ENCODE assay signal across 22 cellular contexts in the genomic region with DNA sequence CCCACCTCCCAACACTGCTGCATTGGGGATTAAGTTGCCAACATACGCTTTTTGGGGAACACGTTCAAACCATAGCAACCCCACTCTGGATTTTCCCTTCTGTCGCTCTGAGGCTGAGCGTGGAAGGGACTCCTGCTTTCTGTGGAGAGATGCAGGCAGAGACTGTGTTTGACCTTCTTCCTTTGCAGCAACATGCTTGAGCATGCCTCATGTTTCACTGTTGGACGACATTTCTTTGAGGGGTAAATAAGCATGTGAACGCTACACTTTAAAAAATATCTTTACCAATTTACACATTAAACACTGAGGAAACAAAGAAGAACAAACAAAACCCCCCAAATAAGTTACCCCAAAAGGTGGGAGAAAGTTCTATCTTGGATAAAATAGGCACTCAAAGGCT.
"Had no signal": no experiment of that assay in that cellular context is flagged by ENCODE, and none has a peak within 500 bp of the region (broad histone marks: within the 10 kb centered on the region; RNA-seq: fewer than 3 reads in every experiment).

No MANE protein-coding gene starts in this region.

- H3K4me2 ChIP-seq: smooth muscle cell had no signal

- H3K4me3 Mint-ChIP-seq: activated naive CD4-positive, alpha-beta T cell treated with anti-CD3 and anti-CD28 coated beads, Interleukin-2, amount 10 ng/mL, durations not matched to agents 7 days and 5 days; memory B cell; neural crest cell; T-helper 17 cell had no signal

- ATAC-seq: activated CD4-positive, CD25-positive, alpha-beta regulatory T cell treated with anti-CD3 and anti-CD28 coated beads, Interleukin-2, amount 50 U/mL, for 24 hours; gastrocnemius medialis; left ventricle myocardium superior; T-helper 17 cell had no signal

- DNase-seq: activated effector memory CD4-positive, alpha-beta T cell treated with Interleukin-2 at 50 U/mL for 16 hours; activated naive CD4-positive, alpha-beta T cell treated with anti-CD3 and anti-CD28 coated beads, Interleukin-2, amount 10 ng/mL, durations not matched to agents 7 days and 5 days; amygdala; erythroblast; gastrocnemius medialis; hypothalamus; left ventricle myocardium superior; retina; sigmoid colon; stimulated activated CD4-positive, alpha-beta T cell treated with anti-CD3 and anti-CD28 coated beads, Interleukin-15, amount 100 ng/mL, for 24 hours; stimulated activated naive CD4-positive, alpha-beta T cell; SW 1271; T-helper 17 cell; testis; trophoblast cell; uterus had no signal

- H3K4me1 ChIP-seq: sigmoid colon, uterus had no signal

- H3K27me3 Mint-ChIP-seq: memory B cell, T-helper 17 cell had no signal

- H3K9me3 ChIP-seq: gastrocnemius medialis, sigmoid colon, testis, uterus had no signal

- H3K36me3 ChIP-seq: gastrocnemius medialis, sigmoid colon, uterus had no signal

- H3K9me3 Mint-ChIP-seq: neural crest cell had no signal

- H3K27ac ChIP-seq: gastrocnemius medialis, sigmoid colon, SK-N-MC, testis, uterus had no signal

- H3K27ac Mint-ChIP-seq: activated naive CD4-positive, alpha-beta T cell treated with anti-CD3 and anti-CD28 coated beads, Interleukin-2, amount 10 ng/mL, durations not matched to agents 7 days and 5 days; progenitor cell of endocrine pancreas; T-helper 17 cell had no signal

- H3K4me3 ChIP-seq: gastrocnemius medialis, sigmoid colon, SK-N-MC, smooth muscle cell, testis, uterus had no signal

- H3K27me3 ChIP-seq: gastrocnemius medialis, sigmoid colon, testis, uterus had no signal

- H3K36me3 Mint-ChIP-seq: activated naive CD4-positive, alpha-beta T cell treated with anti-CD3 and anti-CD28 coated beads, Interleukin-2, amount 10 ng/mL, durations not matched to agents 7 days and 5 days; memory B cell had no signal
